Comparison of ENCODE assay signal across 8 cellular contexts in the genomic region with DNA sequence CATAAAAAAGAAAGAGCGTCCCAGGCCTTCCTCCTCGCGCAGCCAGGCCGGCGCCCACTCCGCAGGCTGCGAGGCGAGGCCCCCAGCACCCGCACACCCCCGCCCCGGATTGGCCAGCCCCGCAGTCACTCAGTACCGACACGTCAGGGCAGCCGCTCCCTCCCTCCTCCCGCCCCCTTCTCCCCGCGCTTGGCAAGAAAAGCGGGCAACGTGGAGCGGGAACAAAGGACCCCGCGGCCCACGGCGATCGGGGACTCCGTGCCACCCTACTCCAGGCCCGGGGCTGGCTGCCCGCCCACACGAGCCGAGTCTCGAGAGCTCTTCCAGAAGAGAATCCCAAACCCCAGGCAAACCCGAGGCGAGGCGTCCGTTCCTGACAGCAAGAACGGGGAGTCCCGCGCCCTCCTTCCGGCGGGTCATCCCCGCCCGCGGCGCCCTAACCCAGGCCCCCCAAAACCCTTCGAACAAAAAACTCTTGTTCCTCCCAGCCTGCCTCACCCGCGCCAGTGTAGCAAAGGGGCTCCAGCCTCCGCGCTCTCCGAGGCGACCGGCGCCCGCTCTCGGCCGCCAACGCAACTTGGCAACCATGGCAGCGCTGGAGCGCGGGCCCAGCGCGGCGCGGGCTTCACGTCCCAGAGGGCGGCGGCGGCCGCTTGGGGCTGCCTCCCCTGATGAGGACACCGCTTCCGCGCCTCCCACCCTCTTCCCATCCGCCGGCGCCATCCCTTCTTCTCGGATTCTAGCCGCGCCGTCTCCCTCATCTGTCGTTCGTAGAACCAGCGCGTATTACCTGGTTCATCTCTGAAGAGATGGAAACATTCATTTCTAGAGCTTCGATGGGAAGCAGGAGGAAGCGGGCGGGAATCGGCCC. TPM values are rescaled to one million over a fixed set of nuclear protein-coding genes. Genes with fewer than 3 reads are reported as not detected.
A peak's percentile ranks its signal among the peaks of the same experiment; 100 is the strongest.
DNase-seq lines count a peak whose midpoint lies in the region; ATAC-seq and TF ChIP-seq lines count a peak whose summit lies in the region.

No MANE protein-coding gene starts in this region.

- no peaks in the 10 kb centered on the region for H3K27me3 Mint-ChIP-seq in nephron progenitor cell (ENCODE audit: low read depth, poor library complexity)

- H3K4me3 Mint-ChIP-seq in nephron progenitor cell, result peak overlapping the region; percentile 96

- peak overlapping the region; percentile 100 for H3K27ac Mint-ChIP-seq in nephron progenitor cell

- H3K9me3 Mint-ChIP-seq in nephron progenitor cell, result peaks cover 6% of the 10 kb centered on the region

- ATAC-seq in GM21717 (IDR thresholded peaks at IDR 0.05; ENCODE audit: unreplicated experiment), result peak; percentile 48
- ATAC-seq in stimulated activated naive CD8-positive, alpha-beta T cell treated with anti-CD3 and anti-CD28 coated beads, Interleukin-15, Interleukin-2, amounts not matched to agents 100 U/mL and 50 U/mL, for 24 hours, result peak; percentile 69

- TF ChIP-seq CTCF in fibroblast of pulmonary artery (IDR thresholded peaks at IDR 0.05; ENCODE audit: low read length, missing control alignments) (no peak), nephron progenitor cell (IDR thresholded peaks at IDR 0.05) (no peak)

- DNase-seq in DMS79 treated with DMSO at 0.1 percent for 48 hours (lab: John Stamatoyannopoulos, UW) (peak; percentile 61), KBM-7 (peak; percentile 78), RPMI7951 (ENCODE audit: low read depth) (peak; percentile 86), fibroblast of pulmonary artery (ENCODE audit: low read depth) (peak; percentile 90), nephron progenitor cell (peak; percentile 96)
- peak; percentile 88 for DNase-seq in activated T-helper 9 cell treated with anti-CD3 and anti-CD28 coated beads, Interleukin-2, amount 50 U/mL, for 16 hours (ENCODE audit: low read depth)
- peak; percentile 95 for DNase-seq in stimulated activated naive CD8-positive, alpha-beta T cell treated with anti-CD3 and anti-CD28 coated beads, Interleukin-15, Interleukin-2, amounts not matched to agents 100 U/mL and 50 U/mL, for 24 hours

- H3K4me3 ChIP-seq in fibroblast of pulmonary artery (replicated peaks; ENCODE audit: low read depth, low read length), result peak overlapping the region; percentile 94

- H3K4me1 Mint-ChIP-seq in nephron progenitor cell, result peaks cover 72% of the 10 kb centered on the region

- in situ Hi-C loops in KBM-7 (cut with MboI; ENCODE audit: low pct_unique_long_range_greater_than_20kb, low sequenced_read_pairs), result no loop called here

- peaks cover 31% of the 10 kb centered on the region for H3K36me3 Mint-ChIP-seq in nephron progenitor cell (ENCODE audit: low read depth)

RNA-seq across cellular contexts. Expression of a gene that starts 0.6 kb away (rescaled TPM):
- total RNA-seq in RPMI7951 (2014; rRNA removed; shearing (Covaris generic)), result 57.1 and 67.0 TPM in 2 replicates

Comparison
In these comparisons a context has a peak if more than half of its experiments do, and no peak if none do; other contexts are left out.
1. Peak in every context shown above with its lines: DNase-seq, ATAC-seq and H3K4me3 ChIP-seq.